ENCODE assay signal across 8 cellular contexts in the genomic region with DNA sequence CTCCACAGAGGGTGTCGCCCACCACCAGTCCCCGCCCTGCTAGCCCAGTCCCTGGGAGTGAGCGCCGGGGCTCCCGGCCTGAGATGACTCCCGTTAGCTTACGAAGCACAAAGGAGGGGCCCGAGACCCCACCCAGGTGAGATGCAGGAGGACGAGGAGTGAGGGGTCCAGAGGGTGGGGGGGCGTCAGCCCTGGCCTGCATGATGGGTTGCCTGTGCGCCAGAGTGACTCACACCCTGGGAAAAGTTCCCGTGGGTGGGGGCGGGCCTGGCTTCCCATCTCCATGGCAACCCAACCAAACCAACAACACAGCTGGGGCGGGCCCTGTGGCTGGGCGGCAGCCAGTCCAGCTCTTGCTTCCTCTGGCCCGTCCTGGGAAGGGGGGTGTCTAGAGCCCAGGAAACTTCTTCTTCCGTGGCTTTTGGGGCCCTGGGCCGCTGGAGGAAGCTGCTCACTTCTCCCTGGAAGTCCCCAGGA. TPM values are rescaled to one million over a fixed set of nuclear protein-coding genes. Genes with fewer than 3 reads are reported as not detected.
DNase-seq lines count a peak whose midpoint lies in the region; ATAC-seq lines count a peak whose summit lies in the region.

No MANE protein-coding gene starts in this region.

- H3K36me3 ChIP-seq in esophagus (ENCODE audit: control insufficient read depth in 2 of 2, insufficient read depth in 2 of 2, low read length in 1 of 2) (no peaks in the 10 kb centered on the region), muscle layer of colon (ENCODE audit: insufficient read depth, low read length) (no peaks in the 10 kb centered on the region)

- ATAC-seq in HG03439 (IDR thresholded peaks at IDR 0.05; ENCODE audit: unreplicated experiment): no peak

- 6 to 10% methylated on average over 18 of the region's 18 CpGs for WGBS in esophagus, 2 donors

- DNase-seq in NCI-H1092 treated with DMSO at 0.1 percent for 48 hours (lab: John Stamatoyannopoulos, UW): peak; percentile 5
- no peak for DNase-seq in NCI-H1092 (lab: John Stamatoyannopoulos, UW)
- DNase-seq in NCI-H2171 treated with DMSO at 0.1 percent for 48 hours (lab: John Stamatoyannopoulos, UW): peak; percentile 31
- DNase-seq in activated CD8-positive, alpha-beta memory T cell treated with anti-CD3 and anti-CD28 coated beads, Interleukin-2, amount 50 U/mL, for 24 hours (ENCODE audit: extremely low read depth): peak; percentile 14
- peak; percentile 35 for DNase-seq in stimulated activated CD8-positive, alpha-beta memory T cell treated with anti-CD3 and anti-CD28 coated beads, Interleukin-7, amount 100 ng/mL, for 24 hours (ENCODE audit: low read depth)

- H3K4me3 ChIP-seq in esophagus (ENCODE audit: low read depth in 1 of 2, low read length in 2 of 2) (no peak overlapping the region), muscle layer of colon (ENCODE audit: low read depth in 1 of 2, low read length in 2 of 2) (peak overlapping the region in 1 of 2 donors; percentile 38)

- peaks cover 26 to 53% of the 10 kb centered on the region in 2 donors for H3K4me1 ChIP-seq in esophagus (ENCODE audit: control insufficient read depth in 2 of 2, insufficient read depth in 2 of 2, low read length in 1 of 2)
- H3K4me1 ChIP-seq in muscle layer of colon (ENCODE audit: insufficient read depth, low read length): peaks cover 60% of the 10 kb centered on the region

- H3K27me3 ChIP-seq in esophagus (ENCODE audit: control insufficient read depth in 1 of 2, insufficient read depth in 2 of 2, low read length in 2 of 2) (peaks cover 0 to 20% of the 10 kb centered on the region in 2 donors), muscle layer of colon (ENCODE audit: control insufficient read depth in 1 of 2, insufficient read depth in 2 of 2, low read length in 2 of 2) (peaks cover 14 to 23% of the 10 kb centered on the region in 2 donors)

- peak overlapping the region; percentile 69 to 81 for H3K27ac ChIP-seq in esophagus (ENCODE audit: low read depth in 2 of 2, low read length in 1 of 2)
- peak overlapping the region; percentile 85 for H3K27ac ChIP-seq in muscle layer of colon (ENCODE audit: low read depth, low read length)

- H3K9ac ChIP-seq in muscle layer of colon (ENCODE audit: low read length): no peak overlapping the region

- no peaks in the 10 kb centered on the region for H3K9me3 ChIP-seq in esophagus (ENCODE audit: control insufficient read depth in 2 of 2, insufficient read depth in 1 of 2, low read depth in 1 of 2, low read length in 1 of 2)
- no peaks in the 10 kb centered on the region for H3K9me3 ChIP-seq in muscle layer of colon (ENCODE audit: low read length)

RNA-seq across cellular contexts. Expression of gene GAS2L1, which starts 4.5 kb away (rescaled TPM):
- 10 to 100 TPM; 24.3 to 25.2 TPM for polyA plus RNA-seq in esophagus

RNA-seq across cellular contexts. Expression of gene RASL10A, which starts 4.6 kb away (rescaled TPM):
- polyA plus RNA-seq in esophagus: 1 to 10 TPM in 1 of 2 donors, under 1 TPM in 1; 0.48 to 1.0 TPM

RNA-seq across cellular contexts. Expression of gene EWSR1, which starts 42.8 kb away (rescaled TPM):
- polyA plus RNA-seq in esophagus: 100 to 1,000 TPM; 103 to 138 TPM

RNA-seq across cellular contexts. Expression of gene RHBDD3, which starts 43.1 kb away (rescaled TPM):
- 10 to 100 TPM; 15.1 to 20.9 TPM for polyA plus RNA-seq in esophagus
